1 cellular context compared by ENCODE assay signal in the genomic region with DNA sequence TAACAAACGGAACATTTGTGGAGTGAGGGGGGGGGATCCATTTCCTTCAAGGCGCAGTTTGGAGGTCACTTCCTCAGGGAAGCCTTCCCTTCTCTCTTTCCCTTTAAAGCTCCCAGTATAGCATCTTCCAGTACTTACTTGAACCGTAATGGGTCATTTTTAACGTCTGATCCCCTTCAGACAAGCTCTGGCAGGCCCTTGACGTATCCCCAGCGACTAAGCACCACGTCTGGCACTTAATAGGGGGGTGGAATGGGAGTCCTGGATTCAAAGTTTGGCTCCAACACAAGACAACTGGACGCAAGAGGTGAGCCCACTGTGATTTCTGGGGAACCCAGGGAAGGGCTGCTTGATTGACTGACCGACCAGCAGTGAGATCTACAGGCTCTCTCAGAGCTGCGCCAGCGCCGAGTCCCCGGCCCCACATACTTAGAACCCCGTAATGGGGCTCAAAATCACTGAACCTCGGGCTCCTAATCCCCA.
TF ChIP-seq lines count a peak whose summit lies in the region.

No MANE protein-coding gene starts in this region.

TF ChIP-seq in GM23338, 12 proteins besides CTCF, POLR2A, EP300 and RAD21 (continued from another document):
- TF ChIP-seq, protein P1, sequence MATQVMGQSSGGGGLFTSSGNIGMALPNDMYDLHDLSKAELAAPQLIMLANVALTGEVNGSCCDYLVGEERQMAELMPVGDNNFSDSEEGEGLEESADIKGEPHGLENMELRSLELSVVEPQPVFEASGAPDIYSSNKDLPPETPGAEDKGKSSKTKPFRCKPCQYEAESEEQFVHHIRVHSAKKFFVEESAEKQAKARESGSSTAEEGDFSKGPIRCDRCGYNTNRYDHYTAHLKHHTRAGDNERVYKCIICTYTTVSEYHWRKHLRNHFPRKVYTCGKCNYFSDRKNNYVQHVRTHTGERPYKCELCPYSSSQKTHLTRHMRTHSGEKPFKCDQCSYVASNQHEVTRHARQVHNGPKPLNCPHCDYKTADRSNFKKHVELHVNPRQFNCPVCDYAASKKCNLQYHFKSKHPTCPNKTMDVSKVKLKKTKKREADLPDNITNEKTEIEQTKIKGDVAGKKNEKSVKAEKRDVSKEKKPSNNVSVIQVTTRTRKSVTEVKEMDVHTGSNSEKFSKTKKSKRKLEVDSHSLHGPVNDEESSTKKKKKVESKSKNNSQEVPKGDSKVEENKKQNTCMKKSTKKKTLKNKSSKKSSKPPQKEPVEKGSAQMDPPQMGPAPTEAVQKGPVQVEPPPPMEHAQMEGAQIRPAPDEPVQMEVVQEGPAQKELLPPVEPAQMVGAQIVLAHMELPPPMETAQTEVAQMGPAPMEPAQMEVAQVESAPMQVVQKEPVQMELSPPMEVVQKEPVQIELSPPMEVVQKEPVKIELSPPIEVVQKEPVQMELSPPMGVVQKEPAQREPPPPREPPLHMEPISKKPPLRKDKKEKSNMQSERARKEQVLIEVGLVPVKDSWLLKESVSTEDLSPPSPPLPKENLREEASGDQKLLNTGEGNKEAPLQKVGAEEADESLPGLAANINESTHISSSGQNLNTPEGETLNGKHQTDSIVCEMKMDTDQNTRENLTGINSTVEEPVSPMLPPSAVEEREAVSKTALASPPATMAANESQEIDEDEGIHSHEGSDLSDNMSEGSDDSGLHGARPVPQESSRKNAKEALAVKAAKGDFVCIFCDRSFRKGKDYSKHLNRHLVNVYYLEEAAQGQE (IDR thresholded peaks at IDR 0.05; ENCODE audit: unreplicated experiment): no peak
- TF ChIP-seq, protein P2, sequence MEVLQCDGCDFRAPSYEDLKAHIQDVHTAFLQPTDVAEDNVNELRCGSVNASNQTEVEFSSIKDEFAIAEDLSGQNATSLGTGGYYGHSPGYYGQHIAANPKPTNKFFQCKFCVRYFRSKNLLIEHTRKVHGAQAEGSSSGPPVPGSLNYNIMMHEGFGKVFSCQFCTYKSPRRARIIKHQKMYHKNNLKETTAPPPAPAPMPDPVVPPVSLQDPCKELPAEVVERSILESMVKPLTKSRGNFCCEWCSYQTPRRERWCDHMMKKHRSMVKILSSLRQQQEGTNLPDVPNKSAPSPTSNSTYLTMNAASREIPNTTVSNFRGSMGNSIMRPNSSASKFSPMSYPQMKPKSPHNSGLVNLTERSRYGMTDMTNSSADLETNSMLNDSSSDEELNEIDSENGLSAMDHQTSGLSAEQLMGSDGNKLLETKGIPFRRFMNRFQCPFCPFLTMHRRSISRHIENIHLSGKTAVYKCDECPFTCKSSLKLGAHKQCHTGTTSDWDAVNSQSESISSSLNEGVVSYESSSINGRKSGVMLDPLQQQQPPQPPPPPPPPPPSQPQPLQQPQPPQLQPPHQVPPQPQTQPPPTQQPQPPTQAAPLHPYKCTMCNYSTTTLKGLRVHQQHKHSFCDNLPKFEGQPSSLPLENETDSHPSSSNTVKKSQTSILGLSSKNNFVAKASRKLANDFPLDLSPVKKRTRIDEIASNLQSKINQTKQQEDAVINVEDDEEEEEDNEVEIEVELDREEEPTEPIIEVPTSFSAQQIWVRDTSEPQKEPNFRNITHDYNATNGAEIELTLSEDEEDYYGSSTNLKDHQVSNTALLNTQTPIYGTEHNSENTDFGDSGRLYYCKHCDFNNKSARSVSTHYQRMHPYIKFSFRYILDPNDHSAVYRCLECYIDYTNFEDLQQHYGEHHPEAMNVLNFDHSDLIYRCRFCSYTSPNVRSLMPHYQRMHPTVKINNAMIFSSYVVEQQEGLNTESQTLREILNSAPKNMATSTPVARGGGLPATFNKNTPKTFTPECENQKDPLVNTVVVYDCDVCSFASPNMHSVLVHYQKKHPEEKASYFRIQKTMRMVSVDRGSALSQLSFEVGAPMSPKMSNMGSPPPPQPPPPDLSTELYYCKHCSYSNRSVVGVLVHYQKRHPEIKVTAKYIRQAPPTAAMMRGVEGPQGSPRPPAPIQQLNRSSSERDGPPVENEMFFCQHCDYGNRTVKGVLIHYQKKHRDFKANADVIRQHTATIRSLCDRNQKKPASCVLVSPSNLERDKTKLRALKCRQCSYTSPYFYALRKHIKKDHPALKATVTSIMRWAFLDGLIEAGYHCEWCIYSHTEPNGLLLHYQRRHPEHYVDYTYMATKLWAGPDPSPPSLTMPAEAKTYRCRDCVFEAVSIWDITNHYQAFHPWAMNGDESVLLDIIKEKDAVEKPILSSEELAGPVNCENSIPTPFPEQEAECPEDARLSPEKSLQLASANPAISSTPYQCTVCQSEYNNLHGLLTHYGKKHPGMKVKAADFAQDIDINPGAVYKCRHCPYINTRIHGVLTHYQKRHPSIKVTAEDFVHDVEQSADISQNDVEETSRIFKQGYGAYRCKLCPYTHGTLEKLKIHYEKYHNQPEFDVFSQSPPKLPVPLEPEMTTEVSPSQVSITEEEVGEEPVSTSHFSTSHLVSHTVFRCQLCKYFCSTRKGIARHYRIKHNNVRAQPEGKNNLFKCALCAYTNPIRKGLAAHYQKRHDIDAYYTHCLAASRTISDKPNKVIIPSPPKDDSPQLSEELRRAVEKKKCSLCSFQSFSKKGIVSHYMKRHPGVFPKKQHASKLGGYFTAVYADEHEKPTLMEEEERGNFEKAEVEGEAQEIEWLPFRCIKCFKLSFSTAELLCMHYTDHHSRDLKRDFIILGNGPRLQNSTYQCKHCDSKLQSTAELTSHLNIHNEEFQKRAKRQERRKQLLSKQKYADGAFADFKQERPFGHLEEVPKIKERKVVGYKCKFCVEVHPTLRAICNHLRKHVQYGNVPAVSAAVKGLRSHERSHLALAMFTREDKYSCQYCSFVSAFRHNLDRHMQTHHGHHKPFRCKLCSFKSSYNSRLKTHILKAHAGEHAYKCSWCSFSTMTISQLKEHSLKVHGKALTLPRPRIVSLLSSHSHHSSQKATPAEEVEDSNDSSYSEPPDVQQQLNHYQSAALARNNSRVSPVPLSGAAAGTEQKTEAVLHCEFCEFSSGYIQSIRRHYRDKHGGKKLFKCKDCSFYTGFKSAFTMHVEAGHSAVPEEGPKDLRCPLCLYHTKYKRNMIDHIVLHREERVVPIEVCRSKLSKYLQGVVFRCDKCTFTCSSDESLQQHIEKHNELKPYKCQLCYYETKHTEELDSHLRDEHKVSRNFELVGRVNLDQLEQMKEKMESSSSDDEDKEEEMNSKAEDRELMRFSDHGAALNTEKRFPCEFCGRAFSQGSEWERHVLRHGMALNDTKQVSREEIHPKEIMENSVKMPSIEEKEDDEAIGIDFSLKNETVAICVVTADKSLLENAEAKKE (CRISPR knock-in tag; IDR thresholded peaks at IDR 0.05): no peak
- no peak for TF ChIP-seq EZH2phosphoT487 (IDR thresholded peaks at IDR 0.05; ENCODE audit: unreplicated experiment)
